Comparison of ENCODE assay signal across 10 cellular contexts in genomic region chr18:70287731-70288130, GRCh38. TPM values are rescaled to one million over a fixed set of nuclear protein-coding genes. Genes with fewer than 3 reads are reported as not detected.
A peak's percentile ranks its signal among the peaks of the same experiment; 100 is the strongest.
DNase-seq lines count a peak whose midpoint lies in the region; ATAC-seq and TF ChIP-seq lines count a peak whose summit lies in the region.
"Had no signal": no experiment of that assay in that cellular context is flagged by ENCODE, and none has a peak within 500 bp of the region (broad histone marks: within the 10 kb centered on the region; RNA-seq: fewer than 3 reads in every experiment).

No MANE protein-coding gene starts in this region.

- H3K9ac ChIP-seq in fibroblast of lung (ENCODE audit: insufficient read depth, low read length): no peak overlapping the region

- H3K4me3 ChIP-seq in RWPE2 (ENCODE audit: severe bottlenecking) (peak overlapping the region; percentile 71), fibroblast of lung (replicated peaks in 1 of 4; ENCODE audit: control extremely low read depth in 1 of 4, insufficient read depth in 1 of 4, low read depth in 3 of 4, low read length in 4 of 4) (peak overlapping the region; percentile 72 to 85 (median 78)), retinal pigment epithelial cell (ENCODE audit: low read length) (peak overlapping the region; percentile 61)

- no peak for DNase-seq in activated CD4-positive, alpha-beta memory T cell treated with anti-CD3 and anti-CD28 coated beads, Interleukin-2, amount 10 ng/mL, durations not matched to agents 7 days and 5 days
- no peak for DNase-seq in activated CD4-positive, alpha-beta memory T cell treated with anti-CD3 and anti-CD28 coated beads for 36 hours
- DNase-seq in RWPE2 (ENCODE audit: low spot score): no peak
- no peak for DNase-seq in fibroblast of lung (ENCODE audit: low read depth in 2 of 2)
- no peak for DNase-seq in retinal pigment epithelial cell (ENCODE audit: low read depth)
- DNase-seq in retina: no peak
- DNase-seq in GM13976 (ENCODE audit: low spot score): no peak
- DNase-seq: GDM1, NCI-H187 treated with DMSO at 0.1 percent for 48 hours had no signal

- peak overlapping the region; percentile 96 for H3K4me2 ChIP-seq in fibroblast of lung (ENCODE audit: extremely low read depth, insufficient read depth, low read length)

- H3K4me1 Mint-ChIP-seq in activated CD4-positive, alpha-beta memory T cell treated with anti-CD3 and anti-CD28 coated beads, Interleukin-2, amount 10 ng/mL, durations not matched to agents 7 days and 5 days: peaks cover 10% of the 10 kb centered on the region
- H3K4me1 Mint-ChIP-seq in activated CD4-positive, alpha-beta memory T cell treated with anti-CD3 and anti-CD28 coated beads for 36 hours (ENCODE audit: low read depth): peaks cover 6% of the 10 kb centered on the region

- no peaks in the 10 kb centered on the region for H3K27me3 ChIP-seq in RWPE2 (ENCODE audit: insufficient read depth, poor library complexity, severe bottlenecking)
- no peaks in the 10 kb centered on the region for H3K27me3 ChIP-seq in fibroblast of lung (ENCODE audit: control insufficient read depth, insufficient read depth, low read length)

- intact Hi-C loops in activated CD4-positive, alpha-beta memory T cell treated with anti-CD3 and anti-CD28 coated beads for 36 hours (cut with micrococcal nuclease): loop anchor here (5.0 to 10.0 kb wide), 2 partner anchors 80 to 147 kb away; partner anchors contain the start of gene RTTN

- in situ Hi-C loops in GM13976 (cut with MboI; ENCODE audit: low sequenced_read_pairs, unreplicated experiment): no loop called here

- H3K9me3 ChIP-seq in RWPE2 (ENCODE audit: severe bottlenecking): no peaks in the 10 kb centered on the region
- H3K9me3 ChIP-seq in fibroblast of lung (ENCODE audit: control insufficient read depth, insufficient read depth, low read depth, low read length): no peaks in the 10 kb centered on the region

- peaks cover 33% of the 10 kb centered on the region for H3K79me2 ChIP-seq in fibroblast of lung (ENCODE audit: control insufficient read depth, insufficient read depth, low read length)

- no peak overlapping the region for H2AFZ ChIP-seq in fibroblast of lung (ENCODE audit: low read length)

- peaks cover 3% of the 10 kb centered on the region for H3K9me3 Mint-ChIP-seq in activated CD4-positive, alpha-beta memory T cell treated with anti-CD3 and anti-CD28 coated beads, Interleukin-2, amount 10 ng/mL, durations not matched to agents 7 days and 5 days
- H3K9me3 Mint-ChIP-seq in activated CD4-positive, alpha-beta memory T cell treated with anti-CD3 and anti-CD28 coated beads for 36 hours: no peaks in the 10 kb centered on the region

- peak overlapping the region; percentile 60 for H3K4me3 Mint-ChIP-seq in activated CD4-positive, alpha-beta memory T cell treated with anti-CD3 and anti-CD28 coated beads, Interleukin-2, amount 10 ng/mL, durations not matched to agents 7 days and 5 days
- no peak overlapping the region for H3K4me3 Mint-ChIP-seq in activated CD4-positive, alpha-beta memory T cell treated with anti-CD3 and anti-CD28 coated beads for 36 hours

- H4K20me1 ChIP-seq in fibroblast of lung (ENCODE audit: control insufficient read depth, extremely low read depth, insufficient read depth, low read length): no peaks in the 10 kb centered on the region

- no peak for ATAC-seq in RWPE2 (ENCODE audit: low read depth)
- ATAC-seq in HG03045 (IDR thresholded peaks at IDR 0.05; ENCODE audit: unreplicated experiment): no peak

- CTCF ChIA-PET in activated CD4-positive, alpha-beta memory T cell treated with anti-CD3 and anti-CD28 coated beads, Interleukin-2, amount 10 ng/mL, durations not matched to agents 7 days and 5 days (lab: Charles Lee): interaction anchor here (0.6 kb wide), 1 partner anchor 85 kb away, joined by 3 read pairs; no protein-coding TSS in a partner anchor
- CTCF ChIA-PET in activated CD4-positive, alpha-beta memory T cell treated with anti-CD3 and anti-CD28 coated beads for 36 hours (lab: Charles Lee): interaction anchor here (0.9 kb wide), 1 partner anchor 92 kb away, joined by 3 read pairs; no protein-coding TSS in a partner anchor

- H3K27ac ChIP-seq in RWPE2 (ENCODE audit: poor library complexity, severe bottlenecking) (peak overlapping the region; percentile 69), fibroblast of lung (ENCODE audit: insufficient read depth, low read length) (no peak overlapping the region)

- H3K36me3 ChIP-seq in RWPE2 (ENCODE audit: low read depth): peaks cover 14% of the 10 kb centered on the region
- peaks cover 2% of the 10 kb centered on the region for H3K36me3 ChIP-seq in fibroblast of lung (ENCODE audit: control insufficient read depth, insufficient read depth, low read length)

- H3K27me3 Mint-ChIP-seq in activated CD4-positive, alpha-beta memory T cell treated with anti-CD3 and anti-CD28 coated beads, Interleukin-2, amount 10 ng/mL, durations not matched to agents 7 days and 5 days: peaks cover 34% of the 10 kb centered on the region
- peaks cover 38% of the 10 kb centered on the region for H3K27me3 Mint-ChIP-seq in activated CD4-positive, alpha-beta memory T cell treated with anti-CD3 and anti-CD28 coated beads for 36 hours

- H3K27ac Mint-ChIP-seq in activated CD4-positive, alpha-beta memory T cell treated with anti-CD3 and anti-CD28 coated beads, Interleukin-2, amount 10 ng/mL, durations not matched to agents 7 days and 5 days: no peak overlapping the region
- no peak overlapping the region for H3K27ac Mint-ChIP-seq in activated CD4-positive, alpha-beta memory T cell treated with anti-CD3 and anti-CD28 coated beads for 36 hours

- H3K36me3 Mint-ChIP-seq in activated CD4-positive, alpha-beta memory T cell treated with anti-CD3 and anti-CD28 coated beads, Interleukin-2, amount 10 ng/mL, durations not matched to agents 7 days and 5 days (ENCODE audit: low read depth): peaks cover 5% of the 10 kb centered on the region
- peaks cover 2% of the 10 kb centered on the region for H3K36me3 Mint-ChIP-seq in activated CD4-positive, alpha-beta memory T cell treated with anti-CD3 and anti-CD28 coated beads for 36 hours

- POLR2A ChIA-PET in activated CD4-positive, alpha-beta memory T cell treated with anti-CD3 and anti-CD28 coated beads, Interleukin-2, amount 10 ng/mL, durations not matched to agents 7 days and 5 days (lab: Charles Lee): no interaction called here
- POLR2A ChIA-PET in activated CD4-positive, alpha-beta memory T cell treated with anti-CD3 and anti-CD28 coated beads for 36 hours (lab: Charles Lee): no interaction called here

- H3K4me1 ChIP-seq in RWPE2 (ENCODE audit: insufficient read depth, poor library complexity, severe bottlenecking) (peaks cover 17% of the 10 kb centered on the region), fibroblast of lung (ENCODE audit: control insufficient read depth, extremely low read depth, insufficient read depth, low read length) (peaks cover 7% of the 10 kb centered on the region)

- no peak for TF ChIP-seq CTCF in RWPE2 (IDR thresholded peaks at IDR 0.05; ENCODE audit: poor library complexity, severe bottlenecking)
- no peak for TF ChIP-seq CTCF in fibroblast of lung (conservative IDR thresholded peaks at IDR 0.05 in 1 of 2, IDR thresholded peaks at IDR 0.05 in 1 of 2; ENCODE audit: low read depth in 1 of 2, low read length in 2 of 2)
- TF ChIP-seq CTCF in retinal pigment epithelial cell (conservative IDR thresholded peaks at IDR 0.05; ENCODE audit: low read depth, low read length): no peak
- TF ChIP-seq CTCF in GM13976 (IDR thresholded peaks at IDR 0.05; ENCODE audit: borderline replicate concordance, control extremely low read depth, extremely low read depth, insufficient read depth, missing control alignments): no peak

RNA-seq across cellular contexts. Expression of gene SOCS6, which starts 1.1 kb away (rescaled TPM):
- 1 to 10 TPM; 2.1 TPM for total RNA-seq in activated CD4-positive, alpha-beta memory T cell treated with anti-CD3 and anti-CD28 coated beads, Interleukin-2, amount 10 ng/mL, durations not matched to agents 7 days and 5 days
- 1 to 10 TPM in 1 of 2 experiments, under 1 TPM in 1; 0.75 to 1.3 TPM for total RNA-seq in activated CD4-positive, alpha-beta memory T cell treated with anti-CD3 and anti-CD28 coated beads for 36 hours
- total RNA-seq in fibroblast of lung: 37.0 and 44.1 TPM in 2 replicates
- polyA plus RNA-seq in fibroblast of lung: 34.1 and 38.6 TPM in 2 replicates
- polyA plus RNA-seq in fibroblast of lung (2012): 24.0 and 27.6 TPM in 2 replicates
- 41.1 and 62.1 TPM in 2 replicates for polyA minus RNA-seq in fibroblast of lung (ENCODE audit: low replicate concordance)

Comparison
In these comparisons a context has a peak if more than half of its experiments do, and no peak if none do; other contexts are left out.
1. RNA of gene SOCS6, which starts 1.1 kb away (total RNA-seq): 37.0 to 44.1 TPM in fibroblast of lung; 2.1 TPM in activated CD4-positive, alpha-beta memory T cell treated with anti-CD3 and anti-CD28 coated beads, Interleukin-2, amount 10 ng/mL, durations not matched to agents 7 days and 5 days and 0.75 to 1.3 TPM in activated CD4-positive, alpha-beta memory T cell treated with anti-CD3 and anti-CD28 coated beads for 36 hours; every median in the first group is over 10 times any median in the second.
2. Peak in every context shown above with its lines, with median percentiles within 50 percentile points of each other: H3K4me3 ChIP-seq.